In the genomic region with DNA sequence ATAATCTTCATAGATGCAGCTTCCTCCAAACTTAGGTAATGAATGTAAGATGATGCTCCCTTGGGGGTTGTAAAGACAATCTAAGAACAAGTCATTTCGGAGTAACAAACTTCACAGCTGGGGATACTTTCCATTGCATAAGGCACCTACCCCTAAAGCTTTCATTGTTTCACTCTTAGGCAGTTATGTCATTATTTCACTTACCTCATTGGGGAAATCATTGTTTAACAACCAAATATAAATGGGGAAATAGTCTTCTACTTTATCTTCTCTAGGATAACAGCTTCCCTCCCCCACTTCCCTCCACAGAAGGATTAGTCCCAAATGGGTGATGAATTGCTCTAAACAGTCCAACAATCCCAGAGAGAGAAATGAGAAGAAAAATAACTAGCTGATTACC, we compare ENCODE assay signal across 1 cellular context.
TF ChIP-seq lines count a peak whose summit lies in the region.

No MANE protein-coding gene starts in this region.

TF ChIP-seq in HEK293, 187 proteins besides CTCF, POLR2A, EP300 and RAD21 (continued from another document):
- TF ChIP-seq, protein P1, sequence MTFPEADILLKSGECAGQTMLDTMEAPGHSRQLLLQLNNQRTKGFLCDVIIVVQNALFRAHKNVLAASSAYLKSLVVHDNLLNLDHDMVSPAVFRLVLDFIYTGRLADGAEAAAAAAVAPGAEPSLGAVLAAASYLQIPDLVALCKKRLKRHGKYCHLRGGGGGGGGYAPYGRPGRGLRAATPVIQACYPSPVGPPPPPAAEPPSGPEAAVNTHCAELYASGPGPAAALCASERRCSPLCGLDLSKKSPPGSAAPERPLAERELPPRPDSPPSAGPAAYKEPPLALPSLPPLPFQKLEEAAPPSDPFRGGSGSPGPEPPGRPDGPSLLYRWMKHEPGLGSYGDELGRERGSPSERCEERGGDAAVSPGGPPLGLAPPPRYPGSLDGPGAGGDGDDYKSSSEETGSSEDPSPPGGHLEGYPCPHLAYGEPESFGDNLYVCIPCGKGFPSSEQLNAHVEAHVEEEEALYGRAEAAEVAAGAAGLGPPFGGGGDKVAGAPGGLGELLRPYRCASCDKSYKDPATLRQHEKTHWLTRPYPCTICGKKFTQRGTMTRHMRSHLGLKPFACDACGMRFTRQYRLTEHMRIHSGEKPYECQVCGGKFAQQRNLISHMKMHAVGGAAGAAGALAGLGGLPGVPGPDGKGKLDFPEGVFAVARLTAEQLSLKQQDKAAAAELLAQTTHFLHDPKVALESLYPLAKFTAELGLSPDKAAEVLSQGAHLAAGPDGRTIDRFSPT (tag by site-specific recombination; IDR thresholded peaks at IDR 0.05) = peak; percentile 78
- TF ChIP-seq ZEB2 (tag by site-specific recombination; IDR thresholded peaks at IDR 0.05) (0 out of 2 replicates have a peak, but pooled peaks have one; percentile 41), ZFP69B (tag by site-specific recombination; IDR thresholded peaks at IDR 0.05) (no peak), ZNF221 (tag by site-specific recombination; IDR thresholded peaks at IDR 0.05; ENCODE audit: borderline replicate concordance) (no peak), ZNF184 (tag by site-specific recombination; IDR thresholded peaks at IDR 0.05) (0 out of 2 replicates have a peak, but pooled peaks have one; percentile 21), PRDM6 (tag by site-specific recombination; IDR thresholded peaks at IDR 0.05) (peak; percentile 47; the same call in 1 of the 2 replicates), ZNF394 (tag by site-specific recombination; IDR thresholded peaks at IDR 0.05; ENCODE audit: borderline replicate concordance) (0 out of 2 replicates have a peak, but pooled peaks have one; percentile 37), KLF8 (tag by site-specific recombination; IDR thresholded peaks at IDR 0.05) (peak; percentile 33; the same call in 1 of the 2 replicates), ZNF639 (tag by site-specific recombination; IDR thresholded peaks at IDR 0.05) (0 out of 2 replicates have a peak, but pooled peaks have one; percentile 22), ZNF335 (tag by site-specific recombination; conservative IDR thresholded peaks at IDR 0.05) (0 out of 2 replicates have a peak, but pooled peaks have one; percentile 23), ZNF146 (tag by site-specific recombination; IDR thresholded peaks at IDR 0.05) (no peak), ZNF18 (tag by site-specific recombination; IDR thresholded peaks at IDR 0.05) (no peak), ZNF843 (tag by site-specific recombination; IDR thresholded peaks at IDR 0.05) (peak; percentile 39; the same call in 1 of the 2 replicates), ZNF24 (tag by site-specific recombination; IDR thresholded peaks at IDR 0.05) (peak; percentile 79), SP2 (tag by site-specific recombination; IDR thresholded peaks at IDR 0.05) (0 out of 2 replicates have a peak, but pooled peaks have one; percentile 11), GLIS1 (tag by site-specific recombination; IDR thresholded peaks at IDR 0.05) (peak; percentile 94)
- TF ChIP-seq, protein P2, sequence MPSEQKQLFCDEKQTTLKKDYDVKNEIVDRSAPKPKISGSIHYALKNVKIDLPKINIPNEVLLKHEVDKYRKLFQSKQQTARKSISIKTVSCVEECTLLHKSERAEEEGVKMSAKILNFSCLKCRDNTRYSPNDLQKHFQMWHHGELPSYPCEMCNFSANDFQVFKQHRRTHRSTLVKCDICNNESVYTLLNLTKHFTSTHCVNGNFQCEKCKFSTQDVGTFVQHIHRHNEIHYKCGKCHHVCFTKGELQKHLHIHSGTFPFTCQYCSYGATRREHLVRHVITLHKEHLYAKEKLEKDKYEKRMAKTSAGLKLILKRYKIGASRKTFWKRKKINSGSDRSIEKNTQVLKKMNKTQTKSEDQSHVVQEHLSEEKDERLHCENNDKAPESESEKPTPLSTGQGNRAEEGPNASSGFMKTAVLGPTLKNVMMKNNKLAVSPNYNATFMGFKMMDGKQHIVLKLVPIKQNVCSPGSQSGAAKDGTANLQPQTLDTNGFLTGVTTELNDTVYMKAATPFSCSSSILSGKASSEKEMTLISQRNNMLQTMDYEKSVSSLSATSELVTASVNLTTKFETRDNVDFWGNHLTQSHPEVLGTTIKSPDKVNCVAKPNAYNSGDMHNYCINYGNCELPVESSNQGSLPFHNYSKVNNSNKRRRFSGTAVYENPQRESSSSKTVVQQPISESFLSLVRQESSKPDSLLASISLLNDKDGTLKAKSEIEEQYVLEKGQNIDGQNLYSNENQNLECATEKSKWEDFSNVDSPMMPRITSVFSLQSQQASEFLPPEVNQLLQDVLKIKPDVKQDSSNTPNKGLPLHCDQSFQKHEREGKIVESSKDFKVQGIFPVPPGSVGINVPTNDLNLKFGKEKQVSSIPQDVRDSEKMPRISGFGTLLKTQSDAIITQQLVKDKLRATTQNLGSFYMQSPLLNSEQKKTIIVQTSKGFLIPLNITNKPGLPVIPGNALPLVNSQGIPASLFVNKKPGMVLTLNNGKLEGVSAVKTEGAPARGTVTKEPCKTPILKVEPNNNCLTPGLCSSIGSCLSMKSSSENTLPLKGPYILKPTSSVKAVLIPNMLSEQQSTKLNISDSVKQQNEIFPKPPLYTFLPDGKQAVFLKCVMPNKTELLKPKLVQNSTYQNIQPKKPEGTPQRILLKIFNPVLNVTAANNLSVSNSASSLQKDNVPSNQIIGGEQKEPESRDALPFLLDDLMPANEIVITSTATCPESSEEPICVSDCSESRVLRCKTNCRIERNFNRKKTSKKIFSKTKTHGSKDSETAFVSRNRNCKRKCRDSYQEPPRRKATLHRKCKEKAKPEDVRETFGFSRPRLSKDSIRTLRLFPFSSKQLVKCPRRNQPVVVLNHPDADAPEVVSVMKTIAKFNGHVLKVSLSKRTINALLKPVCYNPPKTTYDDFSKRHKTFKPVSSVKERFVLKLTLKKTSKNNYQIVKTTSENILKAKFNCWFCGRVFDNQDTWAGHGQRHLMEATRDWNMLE (tag by site-specific recombination; conservative IDR thresholded peaks at IDR 0.05; ENCODE audit: low read depth) = 0 out of 2 replicates have a peak, but pooled peaks have one; percentile 28
- TF ChIP-seq, protein P3, sequence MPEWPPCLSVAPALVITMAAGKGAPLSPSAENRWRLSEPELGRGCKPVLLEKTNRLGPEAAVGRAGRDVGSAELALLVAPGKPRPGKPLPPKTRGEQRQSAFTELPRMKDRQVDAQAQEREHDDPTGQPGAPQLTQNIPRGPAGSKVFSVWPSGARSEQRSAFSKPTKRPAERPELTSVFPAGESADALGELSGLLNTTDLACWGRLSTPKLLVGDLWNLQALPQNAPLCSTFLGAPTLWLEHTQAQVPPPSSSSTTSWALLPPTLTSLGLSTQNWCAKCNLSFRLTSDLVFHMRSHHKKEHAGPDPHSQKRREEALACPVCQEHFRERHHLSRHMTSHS (tag by site-specific recombination; IDR thresholded peaks at IDR 0.05) = no peak
- TF ChIP-seq, protein P4, sequence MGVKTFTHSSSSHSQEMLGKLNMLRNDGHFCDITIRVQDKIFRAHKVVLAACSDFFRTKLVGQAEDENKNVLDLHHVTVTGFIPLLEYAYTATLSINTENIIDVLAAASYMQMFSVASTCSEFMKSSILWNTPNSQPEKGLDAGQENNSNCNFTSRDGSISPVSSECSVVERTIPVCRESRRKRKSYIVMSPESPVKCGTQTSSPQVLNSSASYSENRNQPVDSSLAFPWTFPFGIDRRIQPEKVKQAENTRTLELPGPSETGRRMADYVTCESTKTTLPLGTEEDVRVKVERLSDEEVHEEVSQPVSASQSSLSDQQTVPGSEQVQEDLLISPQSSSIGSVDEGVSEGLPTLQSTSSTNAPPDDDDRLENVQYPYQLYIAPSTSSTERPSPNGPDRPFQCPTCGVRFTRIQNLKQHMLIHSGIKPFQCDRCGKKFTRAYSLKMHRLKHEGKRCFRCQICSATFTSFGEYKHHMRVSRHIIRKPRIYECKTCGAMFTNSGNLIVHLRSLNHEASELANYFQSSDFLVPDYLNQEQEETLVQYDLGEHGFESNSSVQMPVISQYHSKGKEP (tag by site-specific recombination; IDR thresholded peaks at IDR 0.05) = 0 out of 2 replicates have a peak, but pooled peaks have one; percentile 23
- TF ChIP-seq, protein P5, sequence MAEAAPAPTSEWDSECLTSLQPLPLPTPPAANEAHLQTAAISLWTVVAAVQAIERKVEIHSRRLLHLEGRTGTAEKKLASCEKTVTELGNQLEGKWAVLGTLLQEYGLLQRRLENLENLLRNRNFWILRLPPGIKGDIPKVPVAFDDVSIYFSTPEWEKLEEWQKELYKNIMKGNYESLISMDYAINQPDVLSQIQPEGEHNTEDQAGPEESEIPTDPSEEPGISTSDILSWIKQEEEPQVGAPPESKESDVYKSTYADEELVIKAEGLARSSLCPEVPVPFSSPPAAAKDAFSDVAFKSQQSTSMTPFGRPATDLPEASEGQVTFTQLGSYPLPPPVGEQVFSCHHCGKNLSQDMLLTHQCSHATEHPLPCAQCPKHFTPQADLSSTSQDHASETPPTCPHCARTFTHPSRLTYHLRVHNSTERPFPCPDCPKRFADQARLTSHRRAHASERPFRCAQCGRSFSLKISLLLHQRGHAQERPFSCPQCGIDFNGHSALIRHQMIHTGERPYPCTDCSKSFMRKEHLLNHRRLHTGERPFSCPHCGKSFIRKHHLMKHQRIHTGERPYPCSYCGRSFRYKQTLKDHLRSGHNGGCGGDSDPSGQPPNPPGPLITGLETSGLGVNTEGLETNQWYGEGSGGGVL (tag by site-specific recombination; IDR thresholded peaks at IDR 0.05) = peak; percentile 82
- TF ChIP-seq, protein P6, sequence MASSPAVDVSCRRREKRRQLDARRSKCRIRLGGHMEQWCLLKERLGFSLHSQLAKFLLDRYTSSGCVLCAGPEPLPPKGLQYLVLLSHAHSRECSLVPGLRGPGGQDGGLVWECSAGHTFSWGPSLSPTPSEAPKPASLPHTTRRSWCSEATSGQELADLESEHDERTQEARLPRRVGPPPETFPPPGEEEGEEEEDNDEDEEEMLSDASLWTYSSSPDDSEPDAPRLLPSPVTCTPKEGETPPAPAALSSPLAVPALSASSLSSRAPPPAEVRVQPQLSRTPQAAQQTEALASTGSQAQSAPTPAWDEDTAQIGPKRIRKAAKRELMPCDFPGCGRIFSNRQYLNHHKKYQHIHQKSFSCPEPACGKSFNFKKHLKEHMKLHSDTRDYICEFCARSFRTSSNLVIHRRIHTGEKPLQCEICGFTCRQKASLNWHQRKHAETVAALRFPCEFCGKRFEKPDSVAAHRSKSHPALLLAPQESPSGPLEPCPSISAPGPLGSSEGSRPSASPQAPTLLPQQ (tag by site-specific recombination; IDR thresholded peaks at IDR 0.05) = 0 out of 2 replicates have a peak, but pooled peaks have one; percentile 13
